22 cellular contexts compared by ENCODE assay signal in the genomic region with DNA sequence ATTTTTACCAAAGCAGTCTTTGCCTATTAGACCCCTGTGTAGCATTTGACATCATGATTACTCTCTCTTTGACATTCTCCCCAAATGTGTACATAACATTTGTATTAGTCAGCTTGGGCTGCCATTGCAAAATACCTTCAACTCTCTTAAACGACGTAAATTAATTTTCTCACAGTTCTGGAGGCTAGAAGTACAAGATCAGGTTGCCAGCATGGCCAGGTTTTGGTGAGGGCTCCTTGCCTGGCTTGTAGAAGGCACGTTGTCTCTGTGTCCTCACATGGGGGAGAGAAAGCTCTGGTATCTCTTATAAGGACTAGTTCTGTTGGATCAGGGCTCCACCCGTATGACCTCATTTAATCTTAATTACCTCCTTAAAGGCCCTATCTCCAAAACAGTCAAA. TPM values are rescaled to one million over a fixed set of nuclear protein-coding genes. Genes with fewer than 3 reads are reported as not detected.
DNase-seq lines count a peak whose midpoint lies in the region; ATAC-seq, FAIRE-seq and TF ChIP-seq lines count a peak whose summit lies in the region.
"Had no signal": no experiment of that assay in that cellular context is flagged by ENCODE, and none has a peak within 500 bp of the region (broad histone marks: within the 10 kb centered on the region; RNA-seq: fewer than 3 reads in every experiment).

No MANE protein-coding gene starts in this region.

- no peak overlapping the region for H3K27ac ChIP-seq in mesenchymal stem cell (ENCODE audit: low read length, poor library complexity, severe bottlenecking)
- H3K27ac ChIP-seq in gastroesophageal sphincter = no peak overlapping the region
- no peak overlapping the region for H3K27ac ChIP-seq in gastrocnemius medialis
- H3K27ac ChIP-seq: body of pancreas, tibial nerve had no signal

- H2AK5ac ChIP-seq in mesenchymal stem cell (ENCODE audit: low read length, severe bottlenecking) = no peak overlapping the region

- H3K9me3 ChIP-seq in mesenchymal stem cell (ENCODE audit: control insufficient read depth, low read length) (no peaks in the 10 kb centered on the region), gastroesophageal sphincter (peaks cover 0 to 6% (median 0%) of the 10 kb centered on the region in 3 donors), gastrocnemius medialis (no peaks in the 10 kb centered on the region)
- H3K9me3 ChIP-seq: body of pancreas had no signal

- 16% methylated on average over 2 of the region's 4 CpGs for WGBS in mesenchymal stem cell
- 65 to 76% methylated on average over 4 of the region's 4 CpGs for WGBS in gastroesophageal sphincter (ENCODE audit: low coverage in 1 of 2), 2 donors

- no peak for ATAC-seq in gastroesophageal sphincter
- no peak for ATAC-seq in gastrocnemius medialis
- ATAC-seq: body of pancreas; stimulated activated naive CD8-positive, alpha-beta T cell treated with anti-CD3 and anti-CD28 coated beads, Interleukin-15, Interleukin-2, amounts not matched to agents 100 U/mL and 50 U/mL, for 24 hours; T-helper 17 cell had no signal

- peak; percentile 11 for DNase-seq in AG10803 (ENCODE audit: low read depth)
- DNase-seq in NCI-H226 = peak; percentile 68
- DNase-seq in cardiac fibroblast (ENCODE audit: low read depth in 2 of 2) = peak; percentile 74 to 81
- peak; percentile 72 for DNase-seq in mesenchymal stem cell
- no peak for DNase-seq in COLO668 (lab: John Stamatoyannopoulos, UW; ENCODE audit: unreplicated experiment)
- DNase-seq in GM12892 (ENCODE audit: insufficient read length) = no peak
- DNase-seq in gastrocnemius medialis = no peak
- DNase-seq: activated CD4-positive, alpha-beta T cell treated with anti-CD3 and anti-CD28 coated beads, Interleukin-2, amount 50 U/mL, for 48 hours; activated naive CD4-positive, alpha-beta T cell; activated T-cell treated with anti-CD3 and anti-CD28 coated beads for 4 hours; body of pancreas; CD4-positive, alpha-beta T cell; DMS53; NCI-H187 treated with DMSO at 0.1 percent for 48 hours; NCI-H510A treated with DMSO at 0.1 percent for 48 hours; retina; SHP77 treated with DMSO at 0.1 percent for 48 hours; stimulated activated naive CD8-positive, alpha-beta T cell treated with anti-CD3 and anti-CD28 coated beads, Interleukin-15, Interleukin-2, amounts not matched to agents 100 U/mL and 50 U/mL, for 24 hours; T-helper 17 cell had no signal

- H2BK15ac ChIP-seq in mesenchymal stem cell (ENCODE audit: low read depth, poor library complexity, severe bottlenecking) = no peak overlapping the region

- no peak for TF ChIP-seq CTCF in AG10803 (conservative IDR thresholded peaks at IDR 0.05; ENCODE audit: low read length)
- no peak for TF ChIP-seq CTCF in cardiac fibroblast (IDR thresholded peaks at IDR 0.05; ENCODE audit: low read depth, low read length)
- TF ChIP-seq CTCF in gastroesophageal sphincter (IDR thresholded peaks at IDR 0.05) = no peak
- TF ChIP-seq CTCF in gastrocnemius medialis (IDR thresholded peaks at IDR 0.05 in 4 of 5, conservative IDR thresholded peaks at IDR 0.05 in 1 of 5) = no peak

- no peak overlapping the region for H4K91ac ChIP-seq in mesenchymal stem cell (ENCODE audit: low read length)

- in situ Hi-C loops in gastrocnemius medialis (cut with MboI; ENCODE audit: low sequenced_read_pairs in 4 of 4) = no loop called here

- H3K4me2 ChIP-seq in mesenchymal stem cell (ENCODE audit: low read length, poor library complexity, severe bottlenecking) = no peak overlapping the region

- no peak for TF ChIP-seq POLR2A in gastroesophageal sphincter (IDR thresholded peaks at IDR 0.05)
- no peak for TF ChIP-seq POLR2A in GM12892 (IDR thresholded peaks at IDR 0.05; ENCODE audit: low read depth, low read length)
- TF ChIP-seq POLR2A in gastrocnemius medialis (IDR thresholded peaks at IDR 0.05) = no peak

- H4K8ac ChIP-seq in mesenchymal stem cell (ENCODE audit: low read length) = no peak overlapping the region

- H3K79me1 ChIP-seq in mesenchymal stem cell (replicated peaks; ENCODE audit: low read length, poor library complexity, severe bottlenecking) = no peaks in the 10 kb centered on the region

- H2BK12ac ChIP-seq in mesenchymal stem cell (ENCODE audit: low read length in 2 of 2) = no peak overlapping the region

- no peak overlapping the region for H2BK5ac ChIP-seq in mesenchymal stem cell (ENCODE audit: low read depth, low read length, poor library complexity, severe bottlenecking)

- H3K4me3 ChIP-seq in AG10803 (ENCODE audit: low read length) (no peak overlapping the region), cardiac fibroblast (replicated peaks in 1 of 2; ENCODE audit: low read depth in 2 of 2, low read length in 2 of 2) (no peak overlapping the region), mesenchymal stem cell (ENCODE audit: insufficient read depth in 1 of 2, low read depth in 1 of 2, low read length in 2 of 2) (no peak overlapping the region), gastroesophageal sphincter (no peak overlapping the region), gastrocnemius medialis (no peak overlapping the region)
- H3K4me3 ChIP-seq: body of pancreas, tibial nerve had no signal

- H3K9ac ChIP-seq in mesenchymal stem cell (ENCODE audit: low read length) = no peak overlapping the region

- intact Hi-C loops in gastrocnemius medialis (cut with DNase I; ENCODE audit: low total_unique reads) = no loop called here

- H2AFZ ChIP-seq in mesenchymal stem cell (ENCODE audit: low read depth, low read length) = no peak overlapping the region

- no peak overlapping the region for H3K23ac ChIP-seq in mesenchymal stem cell (ENCODE audit: low read length in 2 of 2)

- H3K36me3 ChIP-seq in mesenchymal stem cell (ENCODE audit: control insufficient read depth in 1 of 2, insufficient read depth in 2 of 2, low read depth in 1 of 2, low read length in 2 of 2) (no peaks in the 10 kb centered on the region), gastroesophageal sphincter (peaks cover 0 to 34% of the 10 kb centered on the region in 2 donors), gastrocnemius medialis (no peaks in the 10 kb centered on the region)

- TF ChIP-seq EP300 in gastroesophageal sphincter (IDR thresholded peaks at IDR 0.05) = no peak

- H3K4me1 ChIP-seq in mesenchymal stem cell (ENCODE audit: control insufficient read depth, insufficient read depth, low read depth, low read length) (peaks cover 2% of the 10 kb centered on the region), gastroesophageal sphincter (peaks cover 0 to 13% (median 0%) of the 10 kb centered on the region in 3 donors), gastrocnemius medialis (peaks cover 0 to 16% of the 10 kb centered on the region in 2 donors)

- H3K14ac ChIP-seq in mesenchymal stem cell (ENCODE audit: low read length in 2 of 2) = no peak overlapping the region

- no peak overlapping the region for H3K4ac ChIP-seq in mesenchymal stem cell (ENCODE audit: low read depth in 1 of 2, low read length in 2 of 2)

- FAIRE-seq in GM12892 (lab: Jason Lieb, UNC) = no peak
- FAIRE-seq: keratinocyte had no signal

- H3K18ac ChIP-seq in mesenchymal stem cell (ENCODE audit: low read depth in 1 of 2, low read length in 2 of 2) = no peak overlapping the region

- H3K27me3 ChIP-seq in mesenchymal stem cell (ENCODE audit: control insufficient read depth in 1 of 2, insufficient read depth in 1 of 2, low read length in 2 of 2) (no peaks in the 10 kb centered on the region), gastroesophageal sphincter (no peaks in the 10 kb centered on the region), gastrocnemius medialis (no peaks in the 10 kb centered on the region)
- H3K27me3 ChIP-seq: body of pancreas, tibial nerve had no signal

- no peak overlapping the region for H2BK120ac ChIP-seq in mesenchymal stem cell (ENCODE audit: low read depth, low read length)

RNA-seq across cellular contexts. Expression of a gene that starts 12.3 kb away (rescaled TPM):
- polyA plus RNA-seq in mesenchymal stem cell (2013, experiment 1 of 2) = 25.9 TPM
- polyA plus RNA-seq in mesenchymal stem cell (2013, experiment 2 of 2) = 25.7 TPM
- total RNA-seq in gastroesophageal sphincter (10 to 100 TPM; 18.2 to 38.6 (median 32.1) TPM), gastrocnemius medialis (100 to 1,000 TPM in 1 of 4 donors, 10 to 100 TPM in 3; 60.1 to 117 (median 67.8) TPM)
- 35.4 TPM for polyA plus RNA-seq in GM12892 (2012; ENCODE audit: missing spikeins)

Comparison
In these comparisons a context has a peak if more than half of its experiments do, and no peak if none do; other contexts are left out.
1. DNase-seq: peak in AG10803 (single experiment), NCI-H226 (single experiment), cardiac fibroblast (2 of 2) and mesenchymal stem cell (single experiment); none in COLO668 (single experiment), GM12892 (single experiment) and gastrocnemius medialis (0 of 2).